ENCODE assay signal across 18 cellular contexts in the genomic region with DNA sequence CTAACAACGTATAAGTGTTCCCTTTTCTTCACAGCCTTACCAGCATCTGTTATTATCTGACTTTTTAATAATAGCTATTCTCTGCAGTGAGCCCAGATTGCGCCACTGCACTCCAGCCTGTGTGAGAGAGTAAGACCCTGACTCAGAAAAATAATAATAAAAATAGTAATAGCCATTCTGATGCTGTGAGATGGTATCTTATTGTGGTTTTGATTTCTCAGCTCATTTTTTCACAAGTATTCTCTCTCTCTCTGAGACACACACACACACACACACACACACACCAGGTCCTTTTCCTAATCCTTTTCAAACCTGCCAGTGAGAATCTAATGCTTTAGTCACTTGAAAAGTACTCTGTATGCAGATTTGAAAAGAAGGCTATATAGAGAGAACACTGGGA.
"Had no signal": no experiment of that assay in that cellular context is flagged by ENCODE, and none has a peak within 500 bp of the region (broad histone marks: within the 10 kb centered on the region; RNA-seq: fewer than 3 reads in every experiment).

No MANE protein-coding gene starts in this region.

- H3K27ac ChIP-seq: dorsolateral prefrontal cortex, gastrocnemius medialis, heart right ventricle, ovary had no signal

- DNase-seq: cortex of kidney; dorsolateral prefrontal cortex; effector CD8-positive, alpha-beta T cell; gastrocnemius medialis; heart right ventricle; hypothalamus; mucosa of descending colon; natural killer cell; ovary; right cardiac atrium; stimulated activated CD4-positive, alpha-beta T cell treated with anti-CD3 and anti-CD28 coated beads, Interleukin-2, amount 100 ng/mL, for 48 hours; stimulated activated naive CD4-positive, alpha-beta T cell treated with Interleukin-2 at 50 U/mL for 16 hours had no signal

- H3K36me3 Mint-ChIP-seq: natural killer cell, type B pancreatic cell had no signal

- H3K9me3 ChIP-seq: gastrocnemius medialis, mucosa of descending colon, ovary had no signal

- H3K27me3 Mint-ChIP-seq: progenitor cell of endocrine pancreas had no signal

- H3K4me1 Mint-ChIP-seq: neural crest cell had no signal

- H3K4me3 Mint-ChIP-seq: natural killer cell, neural crest cell, type B pancreatic cell had no signal

- H3K4me1 ChIP-seq: gastrocnemius medialis, heart right ventricle had no signal

- H3K36me3 ChIP-seq: gastrocnemius medialis, heart right ventricle, ovary had no signal

- FAIRE-seq: islet of Langerhans, urothelium cell line had no signal

- H3K27ac Mint-ChIP-seq: natural killer cell, progenitor cell of endocrine pancreas, type B pancreatic cell had no signal

- H3K4me3 ChIP-seq: dorsolateral prefrontal cortex, gastrocnemius medialis, heart right ventricle, mucosa of descending colon, ovary, smooth muscle cell had no signal

- H3K27me3 ChIP-seq: dorsolateral prefrontal cortex, gastrocnemius medialis, heart right ventricle, ovary had no signal

- H3K9me3 Mint-ChIP-seq: natural killer cell, type B pancreatic cell had no signal

- H3K4me2 ChIP-seq: smooth muscle cell had no signal
